8 cellular contexts compared by ENCODE assay signal in genomic region chr7:18494821-18495408, GRCh38.
DNase-seq lines count a peak whose midpoint lies in the region; ATAC-seq and TF ChIP-seq lines count a peak whose summit lies in the region.

No MANE protein-coding gene starts in this region.

- H3K4me1 Mint-ChIP-seq in activated naive CD8-positive, alpha-beta T cell treated with anti-CD3 and anti-CD28 coated beads, Interleukin-2, amount 50 U/mL, for 24 hours: peaks cover 24% of the 10 kb centered on the region

- peak overlapping the region; percentile 43 for H3K27ac Mint-ChIP-seq in activated naive CD8-positive, alpha-beta T cell treated with anti-CD3 and anti-CD28 coated beads, Interleukin-2, amount 50 U/mL, for 24 hours

- H3K4me2 ChIP-seq in BLaER1 treated with 17β-estradiol and CSF1 and Interleukin-3, amounts not matched to agents 10 nM and 100 nM: peak overlapping the region; percentile 85 to 98 (median 94)

- H3K27me3 Mint-ChIP-seq in activated naive CD8-positive, alpha-beta T cell treated with anti-CD3 and anti-CD28 coated beads, Interleukin-2, amount 50 U/mL, for 24 hours: no peaks in the 10 kb centered on the region

- H3K27ac ChIP-seq in BLaER1 treated with 17β-estradiol and CSF1 and Interleukin-3, amounts not matched to agents 10 nM and 100 nM: peak overlapping the region; percentile 14 to 76 (median 68); a peak in 20 of 22 replicates
- peak overlapping the region; percentile 91 for H3K27ac ChIP-seq in HUES48 (ENCODE audit: low read depth, low read length)
- H3K27ac ChIP-seq in tibial artery: peak overlapping the region; percentile 56 to 71

- TF ChIP-seq CTCF in tibial artery (IDR thresholded peaks at IDR 0.05): no peak

- H3K36me3 Mint-ChIP-seq in activated naive CD8-positive, alpha-beta T cell treated with anti-CD3 and anti-CD28 coated beads, Interleukin-2, amount 50 U/mL, for 24 hours (ENCODE audit: low read depth): no peaks in the 10 kb centered on the region

- H3K27me3 ChIP-seq in BLaER1 treated with 17β-estradiol and CSF1 and Interleukin-3, amounts not matched to agents 10 nM and 100 nM: peaks cover 0 to 20% (median 0%) of the 10 kb centered on the region in 11 experiments; a peak in 3 of 22 replicates
- H3K27me3 ChIP-seq in HUES48 (ENCODE audit: control insufficient read depth, insufficient read depth, low read length): no peaks in the 10 kb centered on the region
- no peaks in the 10 kb centered on the region for H3K27me3 ChIP-seq in tibial artery

- peak overlapping the region; percentile 45 to 84 (median 60) for H3K4me3 ChIP-seq in BLaER1 treated with 17β-estradiol and CSF1 and Interleukin-3, amounts not matched to agents 10 nM and 100 nM
- peak overlapping the region; percentile 69 for H3K4me3 ChIP-seq in HUES48 (ENCODE audit: low read depth, low read length)
- peak overlapping the region; percentile 48 to 51 for H3K4me3 ChIP-seq in tibial artery

- H3K9me3 Mint-ChIP-seq in activated naive CD8-positive, alpha-beta T cell treated with anti-CD3 and anti-CD28 coated beads, Interleukin-2, amount 50 U/mL, for 24 hours: no peaks in the 10 kb centered on the region

- H3K4me3 Mint-ChIP-seq in activated naive CD8-positive, alpha-beta T cell treated with anti-CD3 and anti-CD28 coated beads, Interleukin-2, amount 50 U/mL, for 24 hours: peak overlapping the region; percentile 65

- H4K20me1 ChIP-seq in BLaER1 treated with 17β-estradiol and CSF1 and Interleukin-3, amounts not matched to agents 10 nM and 100 nM: peaks cover 0 to 13% (median 0%) of the 10 kb centered on the region in 11 experiments; a peak in 2 of 22 replicates

- H3K36me3 ChIP-seq in BLaER1 treated with 17β-estradiol and CSF1 and Interleukin-3, amounts not matched to agents 10 nM and 100 nM: no peaks in the 10 kb centered on the region
- H3K36me3 ChIP-seq in HUES48 (ENCODE audit: control insufficient read depth, insufficient read depth, low read length) (no peaks in the 10 kb centered on the region), tibial artery (no peaks in the 10 kb centered on the region)

- 0 out of 22 replicates have a peak, but pooled peaks cover 0 to 5% (median 0%) of the 10 kb centered on the region in 11 experiments for H3K9me3 ChIP-seq in BLaER1 treated with 17β-estradiol and CSF1 and Interleukin-3, amounts not matched to agents 10 nM and 100 nM (replicated peaks in 1 of 11)
- no peaks in the 10 kb centered on the region for H3K9me3 ChIP-seq in HUES48 (ENCODE audit: control insufficient read depth, insufficient read depth, low read length)
- no peaks in the 10 kb centered on the region for H3K9me3 ChIP-seq in tibial artery

- peak overlapping the region; percentile 34 to 84 (median 65); a peak in 19 of 22 replicates for H3K9ac ChIP-seq in BLaER1 treated with 17β-estradiol and CSF1 and Interleukin-3, amounts not matched to agents 10 nM and 100 nM
- H3K9ac ChIP-seq in HUES48 (ENCODE audit: low read depth, low read length): peak overlapping the region; percentile 70; the same call in 1 of the 2 replicates

- ATAC-seq in GM19397 (IDR thresholded peaks at IDR 0.05; ENCODE audit: unreplicated experiment): peak; percentile 15
- peak; percentile 82 for ATAC-seq in activated naive CD8-positive, alpha-beta T cell treated with anti-CD3 and anti-CD28 coated beads, Interleukin-2, amount 50 U/mL, for 24 hours

- peaks cover 40 to 64% (median 47%) of the 10 kb centered on the region in 10 experiments for H3K4me1 ChIP-seq in BLaER1 treated with 17β-estradiol and CSF1 and Interleukin-3, amounts not matched to agents 10 nM and 100 nM
- H3K4me1 ChIP-seq in HUES48 (ENCODE audit: control insufficient read depth, insufficient read depth, low read length) (peaks cover 45% of the 10 kb centered on the region), tibial artery (peaks cover 0 to 46% (median 11%) of the 10 kb centered on the region in 4 donors)

- intact Hi-C loops in tibial artery (cut with DNase I; ENCODE audit: low total_unique reads): no loop called here

- DNase-seq in activated naive CD8-positive, alpha-beta T cell treated with anti-CD3 and anti-CD28 coated beads, Interleukin-2, amount 50 U/mL, for 24 hours: peak; percentile 6
- DNase-seq in kidney glomerular epithelial cell (lab: John Stamatoyannopoulos, UW) (peak; percentile 73), tibial artery (no peak), GOT3 (lab: John Stamatoyannopoulos, UW) (no peak), foreskin melanocyte (no peak)

Comparison
In these comparisons a context has a peak if more than half of its experiments do, and no peak if none do; other contexts are left out.
1. DNase-seq: peak in activated naive CD8-positive, alpha-beta T cell treated with anti-CD3 and anti-CD28 coated beads, Interleukin-2, amount 50 U/mL, for 24 hours (single experiment) and kidney glomerular epithelial cell (single experiment); none in tibial artery (0 of 2), GOT3 (single experiment) and foreskin melanocyte (single experiment).
2. Peak in every context shown above with its lines, with median percentiles within 50 percentile points of each other: H3K27ac ChIP-seq and H3K4me3 ChIP-seq.